11 cellular contexts compared by ENCODE assay signal in genomic region chr2:69917854-69918253, GRCh38. TPM values are rescaled to one million over a fixed set of nuclear protein-coding genes. Genes with fewer than 3 reads are reported as not detected.
DNase-seq lines count a peak whose midpoint lies in the region; ATAC-seq and TF ChIP-seq lines count a peak whose summit lies in the region.
"Had no signal": no experiment of that assay in that cellular context is flagged by ENCODE, and none has a peak within 500 bp of the region (broad histone marks: within the 10 kb centered on the region; RNA-seq: fewer than 3 reads in every experiment).

No MANE protein-coding gene starts in this region.

- no peak for DNase-seq in activated CD4-positive, alpha-beta memory T cell treated with anti-CD3 and anti-CD28 coated beads, Interleukin-2, amount 10 ng/mL, durations not matched to agents 7 days and 5 days
- no peak for DNase-seq in activated CD4-positive, alpha-beta memory T cell treated with anti-CD3 and anti-CD28 coated beads for 36 hours
- DNase-seq in adipocyte (ENCODE audit: low read depth) = peak; percentile 75
- peak; percentile 64 for DNase-seq in hepatic stellate cell (ENCODE audit: low spot score)
- no peak for DNase-seq in upper lobe of left lung
- no peak for DNase-seq in A673 (ENCODE audit: low spot score)

- intact Hi-C loops in activated CD4-positive, alpha-beta memory T cell treated with anti-CD3 and anti-CD28 coated beads for 36 hours (cut with micrococcal nuclease) = no loop called here
- intact Hi-C loops in A673 (cut with micrococcal nuclease; ENCODE audit: unreplicated experiment) = no loop called here

- H3K27ac Mint-ChIP-seq in activated CD4-positive, alpha-beta memory T cell treated with anti-CD3 and anti-CD28 coated beads, Interleukin-2, amount 10 ng/mL, durations not matched to agents 7 days and 5 days = no peak overlapping the region
- H3K27ac Mint-ChIP-seq in activated CD4-positive, alpha-beta memory T cell treated with anti-CD3 and anti-CD28 coated beads for 36 hours = no peak overlapping the region
- H3K27ac Mint-ChIP-seq: nephron had no signal

- ATAC-seq in upper lobe of left lung (ENCODE audit: low FRiP score in 2 of 2) = no peak
- no peak for ATAC-seq in GM18505 (IDR thresholded peaks at IDR 0.05; ENCODE audit: unreplicated experiment)
- ATAC-seq in HG03521 (IDR thresholded peaks at IDR 0.05; ENCODE audit: unreplicated experiment) = no peak

- peaks cover 46% of the 10 kb centered on the region for H3K36me3 Mint-ChIP-seq in activated CD4-positive, alpha-beta memory T cell treated with anti-CD3 and anti-CD28 coated beads, Interleukin-2, amount 10 ng/mL, durations not matched to agents 7 days and 5 days (ENCODE audit: low read depth)
- peaks cover 15% of the 10 kb centered on the region for H3K36me3 Mint-ChIP-seq in activated CD4-positive, alpha-beta memory T cell treated with anti-CD3 and anti-CD28 coated beads for 36 hours

- H3K4me1 ChIP-seq in adipocyte (ENCODE audit: control insufficient read depth, insufficient read depth, low read length) = peaks cover 32% of the 10 kb centered on the region
- H3K4me1 ChIP-seq in upper lobe of left lung = peaks cover 18 to 37% (median 27%) of the 10 kb centered on the region in 4 donors
- no peaks in the 10 kb centered on the region for H3K4me1 ChIP-seq in A673 (ENCODE audit: insufficient read depth, low read length, poor library complexity, severe bottlenecking)

- H3K4me3 ChIP-seq in adipocyte (ENCODE audit: low read length) (peak overlapping the region; percentile 65), upper lobe of left lung (peak overlapping the region in 1 of 4 donors; percentile 93), A673 (ENCODE audit: low read depth, low read length, poor library complexity, severe bottlenecking) (no peak overlapping the region)

- H3K9ac ChIP-seq in adipocyte (ENCODE audit: low read length) = peak overlapping the region; percentile 67

- no TSS peak for BruUV-seq in A673 (replicated peaks; lab: Mats Ljungman, UMichigan)

- POLR2A ChIA-PET in activated CD4-positive, alpha-beta memory T cell treated with anti-CD3 and anti-CD28 coated beads, Interleukin-2, amount 10 ng/mL, durations not matched to agents 7 days and 5 days (lab: Charles Lee) = interaction anchor here (7.3 to 9.4 kb wide), 3 partner anchors 126 to 227 kb away, joined by 96 to 228 read pairs (median 218); no protein-coding TSS in a partner anchor
- POLR2A ChIA-PET in activated CD4-positive, alpha-beta memory T cell treated with anti-CD3 and anti-CD28 coated beads for 36 hours (lab: Charles Lee) = interaction anchor here (0.8 kb wide), 1 partner anchor 16 kb away, joined by 3 read pairs; no protein-coding TSS in a partner anchor
- POLR2A ChIA-PET in A673 (lab: Charles Lee; ENCODE audit: low non-redundant PET) = no interaction called here

- H3K27me3 Mint-ChIP-seq in activated CD4-positive, alpha-beta memory T cell treated with anti-CD3 and anti-CD28 coated beads, Interleukin-2, amount 10 ng/mL, durations not matched to agents 7 days and 5 days = no peaks in the 10 kb centered on the region
- H3K27me3 Mint-ChIP-seq in activated CD4-positive, alpha-beta memory T cell treated with anti-CD3 and anti-CD28 coated beads for 36 hours = no peaks in the 10 kb centered on the region
- H3K27me3 Mint-ChIP-seq: activated naive CD4-positive, alpha-beta T cell treated with anti-CD3 and anti-CD28 coated beads, Interleukin-2, amount 50 U/mL, for 24 hours had no signal

- peaks cover 41% of the 10 kb centered on the region for H3K4me1 Mint-ChIP-seq in activated CD4-positive, alpha-beta memory T cell treated with anti-CD3 and anti-CD28 coated beads, Interleukin-2, amount 10 ng/mL, durations not matched to agents 7 days and 5 days
- H3K4me1 Mint-ChIP-seq in activated CD4-positive, alpha-beta memory T cell treated with anti-CD3 and anti-CD28 coated beads for 36 hours (ENCODE audit: low read depth) = peaks cover 31% of the 10 kb centered on the region
- H3K4me1 Mint-ChIP-seq: nephron had no signal

- 52 to 69% methylated on average over 3 of the region's 3 CpGs for WGBS in upper lobe of left lung, 2 donors

- H3K9me3 Mint-ChIP-seq in activated CD4-positive, alpha-beta memory T cell treated with anti-CD3 and anti-CD28 coated beads, Interleukin-2, amount 10 ng/mL, durations not matched to agents 7 days and 5 days = no peaks in the 10 kb centered on the region
- H3K9me3 Mint-ChIP-seq in activated CD4-positive, alpha-beta memory T cell treated with anti-CD3 and anti-CD28 coated beads for 36 hours = no peaks in the 10 kb centered on the region
- H3K9me3 Mint-ChIP-seq: activated naive CD4-positive, alpha-beta T cell treated with anti-CD3 and anti-CD28 coated beads, Interleukin-2, amount 50 U/mL, for 24 hours; nephron had no signal

- TF ChIP-seq CTCF in upper lobe of left lung (IDR thresholded peaks at IDR 0.05) (no peak), A673 (conservative IDR thresholded peaks at IDR 0.05; ENCODE audit: low read depth, low read length) (no peak)

- H3K27me3 ChIP-seq in adipocyte (replicated peaks; ENCODE audit: control insufficient read depth, insufficient read depth, low read length) (no peaks in the 10 kb centered on the region), upper lobe of left lung (no peaks in the 10 kb centered on the region), A673 (replicated peaks; ENCODE audit: insufficient read depth, low read depth, low read length, poor library complexity) (no peaks in the 10 kb centered on the region)

- H3K36me3 ChIP-seq in adipocyte (ENCODE audit: control insufficient read depth, insufficient read depth, low read length, severe bottlenecking) (peaks cover 40% of the 10 kb centered on the region), upper lobe of left lung (peaks cover 14 to 41% (median 15%) of the 10 kb centered on the region in 4 donors), A673 (ENCODE audit: insufficient read depth, low read length, poor library complexity, severe bottlenecking) (no peaks in the 10 kb centered on the region)

- no peak for TF ChIP-seq EP300 in upper lobe of left lung (IDR thresholded peaks at IDR 0.05)

- peak overlapping the region; percentile 11 for H3K4me3 Mint-ChIP-seq in activated CD4-positive, alpha-beta memory T cell treated with anti-CD3 and anti-CD28 coated beads, Interleukin-2, amount 10 ng/mL, durations not matched to agents 7 days and 5 days
- H3K4me3 Mint-ChIP-seq in activated CD4-positive, alpha-beta memory T cell treated with anti-CD3 and anti-CD28 coated beads for 36 hours = no peak overlapping the region
- H3K4me3 Mint-ChIP-seq: activated naive CD4-positive, alpha-beta T cell treated with anti-CD3 and anti-CD28 coated beads, Interleukin-2, amount 50 U/mL, for 24 hours had no signal

- TF ChIP-seq POLR2A in upper lobe of left lung (IDR thresholded peaks at IDR 0.05) (peak in 1 of 4 donors; percentile 34), GM18505 (IDR thresholded peaks at IDR 0.05; ENCODE audit: borderline replicate concordance, extremely low read depth, insufficient read depth, insufficient read length) (no peak)

- H3K9me3 ChIP-seq in adipocyte (ENCODE audit: control insufficient read depth, low read length) (no peaks in the 10 kb centered on the region), upper lobe of left lung (no peaks in the 10 kb centered on the region), A673 (ENCODE audit: low read depth, low read length, poor library complexity, severe bottlenecking) (no peaks in the 10 kb centered on the region)

- CTCF ChIA-PET in activated CD4-positive, alpha-beta memory T cell treated with anti-CD3 and anti-CD28 coated beads, Interleukin-2, amount 10 ng/mL, durations not matched to agents 7 days and 5 days (lab: Charles Lee) = interaction anchor here (1.2 to 8.5 kb wide), 2 partner anchors 156 to 375 kb away, joined by 3 to 251 read pairs; partner anchors contain the start of gene SNRPG
- CTCF ChIA-PET in activated CD4-positive, alpha-beta memory T cell treated with anti-CD3 and anti-CD28 coated beads for 36 hours (lab: Charles Lee) = interaction anchor here (1.2 kb wide), 1 partner anchor 329 kb away, joined by 3 read pairs; no protein-coding TSS in a partner anchor
- CTCF ChIA-PET in A673 (lab: Charles Lee) = no interaction called here

- peak overlapping the region; percentile 53 to 96 (median 70) for H3K27ac ChIP-seq in upper lobe of left lung
- H3K27ac ChIP-seq in A673 (ENCODE audit: low read depth, low read length, poor library complexity, severe bottlenecking) = no peak overlapping the region
- H3K27ac ChIP-seq: C4-2B had no signal

RNA-seq across cellular contexts. Expression of gene MXD1, which starts 2.9 kb away (rescaled TPM):
- 10 to 100 TPM; 40.8 to 47.5 TPM for total RNA-seq in activated CD4-positive, alpha-beta memory T cell treated with anti-CD3 and anti-CD28 coated beads, Interleukin-2, amount 10 ng/mL, durations not matched to agents 7 days and 5 days
- 10 to 100 TPM; 14.1 to 15.9 TPM for total RNA-seq in activated CD4-positive, alpha-beta memory T cell treated with anti-CD3 and anti-CD28 coated beads for 36 hours
- 10 to 100 TPM; 16.3 to 94.3 (median 33.8) TPM for total RNA-seq in upper lobe of left lung
- total RNA-seq in A673 (2021) = 2.7 and 3.7 TPM in 2 replicates

RNA-seq across cellular contexts. Expression of gene SNRNP27, which starts 24.1 kb away (rescaled TPM):
- 10 to 100 TPM; 59.3 to 63.3 TPM for total RNA-seq in activated CD4-positive, alpha-beta memory T cell treated with anti-CD3 and anti-CD28 coated beads, Interleukin-2, amount 10 ng/mL, durations not matched to agents 7 days and 5 days
- 10 to 100 TPM; 67.5 to 70.4 TPM for total RNA-seq in activated CD4-positive, alpha-beta memory T cell treated with anti-CD3 and anti-CD28 coated beads for 36 hours
- 100 to 1,000 TPM in 2 of 6 donors, 10 to 100 TPM in 4; 32.7 to 120 (median 55.0) TPM for total RNA-seq in upper lobe of left lung
- total RNA-seq in A673 (2021) = 72.5 and 76.3 TPM in 2 replicates

RNA-seq across cellular contexts. Expression of gene ASPRV1, which starts 43.6 kb away (rescaled TPM):
- under 1 TPM; 0.98 TPM for total RNA-seq in activated CD4-positive, alpha-beta memory T cell treated with anti-CD3 and anti-CD28 coated beads, Interleukin-2, amount 10 ng/mL, durations not matched to agents 7 days and 5 days
- under 1 TPM; 0.63 to 0.71 TPM for total RNA-seq in activated CD4-positive, alpha-beta memory T cell treated with anti-CD3 and anti-CD28 coated beads for 36 hours
- 1 to 10 TPM; 1.0 to 2.1 (median 1.4) TPM for total RNA-seq in upper lobe of left lung
- total RNA-seq in A673 (2021) = 0.59 and 0.73 TPM in 2 replicates

Comparison
In these comparisons a context has a peak if more than half of its experiments do, and no peak if none do; other contexts are left out.
1. DNase-seq: peak in adipocyte (single experiment) and hepatic stellate cell (single experiment); none in activated CD4-positive, alpha-beta memory T cell treated with anti-CD3 and anti-CD28 coated beads, Interleukin-2, amount 10 ng/mL, durations not matched to agents 7 days and 5 days (single experiment), activated CD4-positive, alpha-beta memory T cell treated with anti-CD3 and anti-CD28 coated beads for 36 hours (single experiment), upper lobe of left lung (0 of 2) and A673 (single experiment).